1 cellular context compared by ENCODE assay signal in the genomic region with DNA sequence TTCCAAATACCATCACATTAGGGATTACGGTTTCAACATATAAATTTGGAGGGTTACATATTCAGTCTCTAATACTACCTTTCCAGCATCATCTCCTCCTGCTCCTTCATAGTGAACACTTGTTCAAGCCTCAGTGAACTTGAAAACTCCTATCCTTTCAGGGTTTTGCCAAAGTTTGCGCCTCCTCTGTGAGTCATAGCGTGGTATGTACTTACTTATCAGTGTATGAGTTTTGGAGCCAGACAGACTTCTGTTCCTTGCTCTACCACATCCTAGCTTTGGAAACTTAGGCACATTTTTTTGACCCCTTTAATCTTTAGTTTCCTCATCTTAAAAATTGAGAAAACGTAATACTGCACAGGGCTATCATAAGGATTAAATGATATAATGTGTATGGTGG.
TF ChIP-seq lines count a peak whose summit lies in the region.

No MANE protein-coding gene starts in this region.

TF ChIP-seq in SK-N-SH treated with all-trans-retinoic acid at 6 μM for 48 hours, 23 proteins besides CTCF, POLR2A, EP300 and RAD21 (continued from another document):
- TF ChIP-seq, protein P1, sequence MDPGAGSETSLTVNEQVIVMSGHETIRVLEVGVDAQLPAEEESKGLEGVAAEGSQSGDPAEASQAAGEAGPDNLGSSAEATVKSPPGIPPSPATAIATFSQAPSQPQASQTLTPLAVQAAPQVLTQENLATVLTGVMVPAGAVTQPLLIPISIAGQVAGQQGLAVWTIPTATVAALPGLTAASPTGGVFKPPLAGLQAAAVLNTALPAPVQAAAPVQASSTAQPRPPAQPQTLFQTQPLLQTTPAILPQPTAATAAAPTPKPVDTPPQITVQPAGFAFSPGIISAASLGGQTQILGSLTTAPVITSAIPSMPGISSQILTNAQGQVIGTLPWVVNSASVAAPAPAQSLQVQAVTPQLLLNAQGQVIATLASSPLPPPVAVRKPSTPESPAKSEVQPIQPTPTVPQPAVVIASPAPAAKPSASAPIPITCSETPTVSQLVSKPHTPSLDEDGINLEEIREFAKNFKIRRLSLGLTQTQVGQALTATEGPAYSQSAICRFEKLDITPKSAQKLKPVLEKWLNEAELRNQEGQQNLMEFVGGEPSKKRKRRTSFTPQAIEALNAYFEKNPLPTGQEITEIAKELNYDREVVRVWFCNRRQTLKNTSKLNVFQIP (CRISPR knock-in tag; IDR thresholded peaks at IDR 0.05; ENCODE audit: borderline replicate concordance, low read depth) = no peak
- no peak for TF ChIP-seq ZNF565 (CRISPR knock-in tag; conservative IDR thresholded peaks at IDR 0.05; ENCODE audit: low read depth)
- TF ChIP-seq CSDC2 (CRISPR knock-in tag; IDR thresholded peaks at IDR 0.05) = no peak
- TF ChIP-seq, protein P2, sequence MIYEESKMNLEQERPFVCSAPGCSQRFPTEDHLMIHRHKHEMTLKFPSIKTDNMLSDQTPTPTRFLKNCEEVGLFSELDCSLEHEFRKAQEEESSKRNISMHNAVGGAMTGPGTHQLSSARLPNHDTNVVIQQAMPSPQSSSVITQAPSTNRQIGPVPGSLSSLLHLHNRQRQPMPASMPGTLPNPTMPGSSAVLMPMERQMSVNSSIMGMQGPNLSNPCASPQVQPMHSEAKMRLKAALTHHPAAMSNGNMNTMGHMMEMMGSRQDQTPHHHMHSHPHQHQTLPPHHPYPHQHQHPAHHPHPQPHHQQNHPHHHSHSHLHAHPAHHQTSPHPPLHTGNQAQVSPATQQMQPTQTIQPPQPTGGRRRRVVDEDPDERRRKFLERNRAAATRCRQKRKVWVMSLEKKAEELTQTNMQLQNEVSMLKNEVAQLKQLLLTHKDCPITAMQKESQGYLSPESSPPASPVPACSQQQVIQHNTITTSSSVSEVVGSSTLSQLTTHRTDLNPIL (CRISPR knock-in tag; IDR thresholded peaks at IDR 0.05; ENCODE audit: low read depth) = no peak
- TF ChIP-seq ZFP30 (CRISPR knock-in tag; IDR thresholded peaks at IDR 0.05) = no peak
- TF ChIP-seq TOX (CRISPR knock-in tag; IDR thresholded peaks at IDR 0.05; ENCODE audit: borderline replicate concordance) = no peak
